Comparison of ENCODE assay signal across 8 cellular contexts in genomic region chr12:91811481-91812287, GRCh38.
DNase-seq lines count a peak whose midpoint lies in the region; ATAC-seq, FAIRE-seq and TF ChIP-seq lines count a peak whose summit lies in the region.

No MANE protein-coding gene starts in this region.

- H3K4me1 Mint-ChIP-seq in activated T-helper 17 cell treated with anti-CD3 and anti-CD28 coated beads, Interleukin-2, amount 50 U/mL, for 72 hours: peaks cover 5% of the 10 kb centered on the region

- H3K4me3 ChIP-seq in fibroblast of villous mesenchyme (ENCODE audit: low read depth, low read length): no peak overlapping the region

- peaks cover 5% of the 10 kb centered on the region for H3K9me3 Mint-ChIP-seq in activated T-helper 17 cell treated with anti-CD3 and anti-CD28 coated beads, Interleukin-2, amount 50 U/mL, for 72 hours

- H3K36me3 Mint-ChIP-seq in activated T-helper 17 cell treated with anti-CD3 and anti-CD28 coated beads, Interleukin-2, amount 50 U/mL, for 72 hours (ENCODE audit: low read depth): no peaks in the 10 kb centered on the region

- peak; percentile 87 for ATAC-seq in HG03354 (IDR thresholded peaks at IDR 0.05; ENCODE audit: poor library complexity, severe bottlenecking, unreplicated experiment)
- ATAC-seq in activated T-helper 17 cell treated with anti-CD3 and anti-CD28 coated beads, Interleukin-2, amount 50 U/mL, for 72 hours (replicated peaks): peak; percentile 65

- in situ Hi-C loops in ACHN (cut with HindIII; ENCODE audit: low pct_ligation_motif_present, low pct_unique_long_range_greater_than_20kb, low sequenced_read_pairs): no loop called here

- no peaks in the 10 kb centered on the region for H3K27me3 Mint-ChIP-seq in activated T-helper 17 cell treated with anti-CD3 and anti-CD28 coated beads, Interleukin-2, amount 50 U/mL, for 72 hours

- peak; percentile 81 for FAIRE-seq in GM18507 (lab: Jason Lieb, UNC)

- H3K4me3 Mint-ChIP-seq in activated T-helper 17 cell treated with anti-CD3 and anti-CD28 coated beads, Interleukin-2, amount 50 U/mL, for 72 hours: peak overlapping the region; percentile 48

- peak overlapping the region; percentile 82 for H3K27ac Mint-ChIP-seq in activated T-helper 17 cell treated with anti-CD3 and anti-CD28 coated beads, Interleukin-2, amount 50 U/mL, for 72 hours

- TF ChIP-seq CTCF in fibroblast of villous mesenchyme (IDR thresholded peaks at IDR 0.05; ENCODE audit: insufficient read depth, low read depth, low read length): peak; percentile 87

- DNase-seq in ACHN: peak; percentile 63
- DNase-seq in GM18507 (ENCODE audit: extremely low spot score, insufficient read length, low read depth): no peak
- peak; percentile 38 for DNase-seq in RKO (ENCODE audit: low spot score)
- DNase-seq in fibroblast of villous mesenchyme (ENCODE audit: low read depth): peak; percentile 73
- DNase-seq in nucleus accumbens (lab: John Stamatoyannopoulos, UW): peak in 47 of 56 donors; percentile 0 to 78 (median 26)
- DNase-seq in superior temporal gyrus (ENCODE audit: extremely low spot score): peak; percentile 89
